In the genomic region with DNA sequence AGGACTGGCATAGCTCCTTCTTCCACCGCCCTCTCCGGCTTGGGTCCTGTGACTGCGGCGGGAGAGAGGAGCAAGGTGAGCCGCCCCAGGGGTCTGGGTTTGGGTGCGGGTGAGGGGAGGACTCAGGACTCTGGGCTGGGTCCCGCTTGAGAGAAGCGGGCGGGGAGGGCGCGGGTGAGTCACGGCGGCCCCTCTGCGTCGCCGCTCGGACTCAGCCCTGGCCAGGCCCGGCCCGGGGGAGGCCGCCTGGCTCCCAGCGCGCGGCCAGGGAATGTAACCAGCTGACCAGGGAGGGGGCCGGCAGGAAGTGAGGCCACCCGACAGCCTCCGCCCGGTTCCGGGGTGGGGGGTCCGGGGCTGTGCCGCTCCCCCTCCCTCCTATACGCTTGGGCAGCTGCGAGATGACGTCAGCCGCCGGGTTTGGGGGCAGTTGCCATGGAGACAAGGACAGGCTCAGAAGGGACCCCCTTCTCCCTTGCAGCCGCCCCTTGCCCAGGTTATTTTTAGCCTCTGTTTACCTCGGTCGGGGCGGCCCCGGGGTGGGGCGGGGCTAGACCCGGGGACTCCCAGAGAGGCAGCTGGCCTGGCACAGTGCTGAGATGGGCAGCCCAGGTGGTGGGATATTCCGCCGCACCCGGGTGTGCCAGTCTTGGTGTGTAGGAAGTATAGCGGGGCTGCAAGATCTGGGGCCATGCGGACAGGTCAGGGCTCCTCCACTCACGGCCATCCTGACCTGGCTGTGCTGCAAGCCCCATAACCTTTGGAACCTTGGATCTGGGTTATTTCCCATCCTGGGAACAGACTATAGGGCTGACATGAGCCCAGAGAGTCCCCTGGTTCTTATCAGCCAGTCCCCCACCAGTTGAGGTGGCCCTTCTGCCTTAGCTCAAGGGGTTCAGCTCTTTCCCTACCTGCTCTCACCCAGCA, we compare ENCODE assay signal across 1 cellular context.
TF ChIP-seq lines count a peak whose summit lies in the region.

No MANE protein-coding gene starts in this region.

TF ChIP-seq in K562, 482 proteins besides CTCF, POLR2A, EP300 and RAD21 (continued from another document and continues in another):
- TF ChIP-seq PBX2 (CRISPR knock-in tag; IDR thresholded peaks at IDR 0.05; ENCODE audit: low read depth): no peak
- TF ChIP-seq PBX2 (tag; conservative IDR thresholded peaks at IDR 0.05; ENCODE audit: low read depth): no peak
- TF ChIP-seq RNF2 (IDR thresholded peaks at IDR 0.05): no peak
- 0 out of 4 replicates have a peak, but pooled peaks of 1 of the 2 experiments have one; percentile 28 for TF ChIP-seq TEAD1 (CRISPR knock-in tag; IDR thresholded peaks at IDR 0.05)
- no peak for TF ChIP-seq CEBPG (CRISPR knock-in tag; IDR thresholded peaks at IDR 0.05)
- TF ChIP-seq CEBPG (tag; conservative IDR thresholded peaks at IDR 0.05 in 1 of 2, IDR thresholded peaks at IDR 0.05 in 1 of 2): no peak
- no peak for TF ChIP-seq C11orf30 (IDR thresholded peaks at IDR 0.05; ENCODE audit: low read depth)
- TF ChIP-seq ZNF12 (CRISPR knock-in tag; IDR thresholded peaks at IDR 0.05): no peak
- no peak for TF ChIP-seq MBD1 (CRISPR knock-in tag; IDR thresholded peaks at IDR 0.05)
- no peak for TF ChIP-seq MEF2A (IDR thresholded peaks at IDR 0.05; ENCODE audit: control insufficient read depth, low read depth, low read length)
- no peak for TF ChIP-seq NFE2 (IDR thresholded peaks at IDR 0.05; ENCODE audit: low read depth)
- TF ChIP-seq ZFP30 (CRISPR knock-in tag; IDR thresholded peaks at IDR 0.05; ENCODE audit: borderline replicate concordance): no peak
- no peak for TF ChIP-seq ZKSCAN8 (CRISPR knock-in tag; IDR thresholded peaks at IDR 0.05)
- TF ChIP-seq ZNF263 (CRISPR knock-in tag; IDR thresholded peaks at IDR 0.05; ENCODE audit: borderline replicate concordance): peak; percentile 74
- TF ChIP-seq RHOXF2B (CRISPR knock-in tag; conservative IDR thresholded peaks at IDR 0.05): no peak
- TF ChIP-seq CBX5 (IDR thresholded peaks at IDR 0.05; ENCODE audit: borderline replicate concordance, low read depth): no peak
- no peak for TF ChIP-seq PHF20 (IDR thresholded peaks at IDR 0.05; ENCODE audit: partially characterized antibody)
- no peak for TF ChIP-seq E2F3 (CRISPR knock-in tag; IDR thresholded peaks at IDR 0.05)
- TF ChIP-seq ZBTB7A (IDR thresholded peaks at IDR 0.05; ENCODE audit: borderline replicate concordance, control insufficient read depth, low read depth, low read length): peak; percentile 77
- no peak for TF ChIP-seq ZFP91 (CRISPR knock-in tag; IDR thresholded peaks at IDR 0.05)
- TF ChIP-seq, protein P1, sequence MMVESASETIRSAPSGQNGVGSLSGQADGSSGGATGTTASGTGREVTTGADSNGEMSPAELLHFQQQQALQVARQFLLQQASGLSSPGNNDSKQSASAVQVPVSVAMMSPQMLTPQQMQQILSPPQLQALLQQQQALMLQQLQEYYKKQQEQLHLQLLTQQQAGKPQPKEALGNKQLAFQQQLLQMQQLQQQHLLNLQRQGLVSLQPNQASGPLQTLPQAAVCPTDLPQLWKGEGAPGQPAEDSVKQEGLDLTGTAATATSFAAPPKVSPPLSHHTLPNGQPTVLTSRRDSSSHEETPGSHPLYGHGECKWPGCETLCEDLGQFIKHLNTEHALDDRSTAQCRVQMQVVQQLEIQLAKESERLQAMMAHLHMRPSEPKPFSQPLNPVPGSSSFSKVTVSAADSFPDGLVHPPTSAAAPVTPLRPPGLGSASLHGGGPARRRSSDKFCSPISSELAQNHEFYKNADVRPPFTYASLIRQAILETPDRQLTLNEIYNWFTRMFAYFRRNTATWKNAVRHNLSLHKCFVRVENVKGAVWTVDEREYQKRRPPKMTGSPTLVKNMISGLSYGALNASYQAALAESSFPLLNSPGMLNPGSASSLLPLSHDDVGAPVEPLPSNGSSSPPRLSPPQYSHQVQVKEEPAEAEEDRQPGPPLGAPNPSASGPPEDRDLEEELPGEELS (CRISPR knock-in tag; IDR thresholded peaks at IDR 0.05; ENCODE audit: borderline replicate concordance): 0 out of 2 replicates have a peak, but pooled peaks have one; percentile 66
- no peak for TF ChIP-seq SETDB1 (IDR thresholded peaks at IDR 0.05; ENCODE audit: low read length)
- TF ChIP-seq POLR3A (IDR thresholded peaks at IDR 0.05; ENCODE audit: borderline replicate concordance, extremely low read depth, insufficient read depth, insufficient read length): no peak
- TF ChIP-seq SMARCC2 (IDR thresholded peaks at IDR 0.05; ENCODE audit: low read depth): no peak
- TF ChIP-seq, protein P2, sequence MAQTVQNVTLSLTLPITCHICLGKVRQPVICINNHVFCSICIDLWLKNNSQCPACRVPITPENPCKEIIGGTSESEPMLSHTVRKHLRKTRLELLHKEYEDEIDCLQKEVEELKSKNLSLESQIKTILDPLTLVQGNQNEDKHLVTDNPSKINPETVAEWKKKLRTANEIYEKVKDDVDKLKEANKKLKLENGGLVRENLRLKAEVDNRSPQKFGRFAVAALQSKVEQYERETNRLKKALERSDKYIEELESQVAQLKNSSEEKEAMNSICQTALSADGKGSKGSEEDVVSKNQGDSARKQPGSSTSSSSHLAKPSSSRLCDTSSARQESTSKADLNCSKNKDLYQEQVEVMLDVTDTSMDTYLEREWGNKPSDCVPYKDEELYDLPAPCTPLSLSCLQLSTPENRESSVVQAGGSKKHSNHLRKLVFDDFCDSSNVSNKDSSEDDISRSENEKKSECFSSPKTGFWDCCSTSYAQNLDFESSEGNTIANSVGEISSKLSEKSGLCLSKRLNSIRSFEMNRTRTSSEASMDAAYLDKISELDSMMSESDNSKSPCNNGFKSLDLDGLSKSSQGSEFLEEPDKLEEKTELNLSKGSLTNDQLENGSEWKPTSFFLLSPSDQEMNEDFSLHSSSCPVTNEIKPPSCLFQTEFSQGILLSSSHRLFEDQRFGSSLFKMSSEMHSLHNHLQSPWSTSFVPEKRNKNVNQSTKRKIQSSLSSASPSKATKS (CRISPR knock-in tag; IDR thresholded peaks at IDR 0.05): no peak
- TF ChIP-seq THRA (IDR thresholded peaks at IDR 0.05): no peak
- 0 out of 2 replicates have a peak, but pooled peaks have one; percentile 47 for TF ChIP-seq ATF7 (IDR thresholded peaks at IDR 0.05)
- no peak for TF ChIP-seq MECOM (CRISPR knock-in tag; IDR thresholded peaks at IDR 0.05)
- no peak for TF ChIP-seq POLR3G (IDR thresholded peaks at IDR 0.05; ENCODE audit: extremely low read depth, insufficient read length, insufficient replicate concordance)
- TF ChIP-seq ZBTB33 (CRISPR knock-in tag; IDR thresholded peaks at IDR 0.05): 0 out of 2 replicates have a peak, but pooled peaks have one; percentile 5
- peak; percentile 39 for TF ChIP-seq KDM5B (IDR thresholded peaks at IDR 0.05; ENCODE audit: insufficient replicate concordance, low read depth, low read length)
- TF ChIP-seq MTA1 (IDR thresholded peaks at IDR 0.05; ENCODE audit: borderline replicate concordance): no peak
- TF ChIP-seq ZNF583 (CRISPR knock-in tag; IDR thresholded peaks at IDR 0.05): no peak
- TF ChIP-seq NELFE (IDR thresholded peaks at IDR 0.05; ENCODE audit: insufficient read depth, insufficient read length): no peak
- no peak for TF ChIP-seq DDX20 (tag; IDR thresholded peaks at IDR 0.05; ENCODE audit: low read depth)
- TF ChIP-seq PHF8 (IDR thresholded peaks at IDR 0.05; ENCODE audit: borderline replicate concordance, low read length): peak; percentile 36; the same call in 1 of the 2 replicates
- TF ChIP-seq ZFX (CRISPR knock-in tag; IDR thresholded peaks at IDR 0.05): peak; percentile 55
- TF ChIP-seq ZNF347 (CRISPR knock-in tag; IDR thresholded peaks at IDR 0.05; ENCODE audit: low read depth): no peak
- TF ChIP-seq MITF (IDR thresholded peaks at IDR 0.05): no peak
- no peak for TF ChIP-seq SUPT5H (IDR thresholded peaks at IDR 0.05)
- peak; percentile 16 for TF ChIP-seq FIP1L1 (IDR thresholded peaks at IDR 0.05; ENCODE audit: low read depth, low read length, poor library complexity, severe bottlenecking)
- TF ChIP-seq HIVEP1 (CRISPR knock-in tag; IDR thresholded peaks at IDR 0.05): no peak
- TF ChIP-seq NR2C2 (CRISPR knock-in tag; IDR thresholded peaks at IDR 0.05): no peak
- TF ChIP-seq NR2C2 (tag; IDR thresholded peaks at IDR 0.05): no peak
- no peak for TF ChIP-seq GATAD2A (IDR thresholded peaks at IDR 0.05)
